In genomic region chr20:46400253-46400652, GRCh38 we compare ENCODE assay signal across 9 cellular contexts. TPM values are rescaled to one million over a fixed set of nuclear protein-coding genes. Genes with fewer than 3 reads are reported as not detected.
DNase-seq lines count a peak whose midpoint lies in the region; ATAC-seq, FAIRE-seq and TF ChIP-seq lines count a peak whose summit lies in the region.
"Had no signal": no experiment of that assay in that cellular context is flagged by ENCODE, and none has a peak within 500 bp of the region (broad histone marks: within the 10 kb centered on the region; RNA-seq: fewer than 3 reads in every experiment).

No MANE protein-coding gene starts in this region.

- H3K4me1 ChIP-seq in mammary epithelial cell (ENCODE audit: insufficient read depth, low read length) (peaks cover 12% of the 10 kb centered on the region), aorta (ENCODE audit: control insufficient read depth in 1 of 2, insufficient read depth in 2 of 2, low read length in 2 of 2) (peaks cover 3 to 8% of the 10 kb centered on the region in 2 donors), Caco-2 (peaks cover 4% of the 10 kb centered on the region; the same call in 1 of the 2 replicates)

- DNase-seq in MCF 10A (ENCODE audit: unreplicated experiment): peak; percentile 26
- DNase-seq in mammary epithelial cell: no peak
- peak; percentile 46 for DNase-seq in bronchial epithelial cell (ENCODE audit: low read depth)
- peak; percentile 29 to 53 for DNase-seq in lung microvascular endothelial cell (ENCODE audit: low read depth in 2 of 2)
- no peak for DNase-seq in aorta
- DNase-seq in Caco-2: no peak

- 61% methylated on average over 4 of the region's 4 CpGs for WGBS in mammary epithelial cell (ENCODE audit: low coverage, missing lambda C conversion rate)
- WGBS in aorta, 2 donors: 3 to 5% methylated on average over 4 of the region's 4 CpGs

- no peaks in the 10 kb centered on the region for H4K20me1 ChIP-seq in mammary epithelial cell (ENCODE audit: insufficient read depth, low read length)

- in situ Hi-C loops in mammary epithelial cell (cut with MboI; ENCODE audit: low sequenced_read_pairs in 2 of 2): no loop called here

- intact Hi-C loops in MCF 10A (cut with micrococcal nuclease) (no loop called here), mammary epithelial cell (cut with micrococcal nuclease) (no loop called here), aorta (cut with DNase I) (no loop called here), Caco-2 (cut with micrococcal nuclease; ENCODE audit: unreplicated experiment) (no loop called here)

- ATAC-seq in aorta (ENCODE audit: low FRiP score) (peak; percentile 87), HG02678 (IDR thresholded peaks at IDR 0.05; ENCODE audit: unreplicated experiment) (no peak), HG03521 (IDR thresholded peaks at IDR 0.05; ENCODE audit: unreplicated experiment) (no peak)

- H2AFZ ChIP-seq in mammary epithelial cell (ENCODE audit: low read depth, low read length): no peak overlapping the region

- FAIRE-seq in bronchial epithelial cell (lab: Jason Lieb, UNC): no peak
- FAIRE-seq: TTC549 had no signal

- no peaks in the 10 kb centered on the region for H3K27me3 Mint-ChIP-seq in MCF 10A (ENCODE audit: insufficient read depth, unreplicated experiment)
- H3K27me3 Mint-ChIP-seq in Caco-2 (ENCODE audit: insufficient read depth, unreplicated experiment): no peaks in the 10 kb centered on the region

- H3K4me2 ChIP-seq in mammary epithelial cell (ENCODE audit: insufficient read depth, low read depth, low read length): no peak overlapping the region

- H3K4me1 Mint-ChIP-seq in MCF 10A (ENCODE audit: insufficient read depth, unreplicated experiment) (peaks cover 27% of the 10 kb centered on the region), Caco-2 (ENCODE audit: low read depth, unreplicated experiment) (peaks cover 5% of the 10 kb centered on the region)

- POLR2A ChIA-PET in MCF 10A (lab: Yijun Ruan, JAX): interaction anchor here (1.5 to 2.6 kb wide), 2 partner anchors 23 to 36 kb away, joined by 7 to 17 read pairs; no protein-coding TSS in a partner anchor
- POLR2A ChIA-PET in Caco-2 (lab: Charles Lee): no interaction called here

- CTCF ChIA-PET in MCF 10A (lab: Yijun Ruan, JAX): interaction anchor here (1.0 to 2.6 kb wide), 6 partner anchors 11 to 431 kb away, joined by 3 to 6 read pairs (median 4); no protein-coding TSS in a partner anchor
- CTCF ChIA-PET in mammary epithelial cell (lab: Charles Lee; ENCODE audit: low non-redundant PET): interaction anchor here (0.5 kb wide), 1 partner anchor 75 kb away, joined by 7 read pairs; no protein-coding TSS in a partner anchor
- CTCF ChIA-PET in Caco-2 (lab: Charles Lee): interaction anchor here (0.7 kb wide), 1 partner anchor 22 kb away, joined by 3 read pairs; no protein-coding TSS in a partner anchor

- dilution Hi-C loops in mammary epithelial cell (cut with HindIII; ENCODE audit: low sequenced_read_pairs): no loop called here

- no peak overlapping the region for H3K9ac ChIP-seq in mammary epithelial cell (ENCODE audit: insufficient read depth, low read length)

- no peak overlapping the region for H3K27ac ChIP-seq in mammary epithelial cell (ENCODE audit: insufficient read depth, low read depth, low read length)
- peak overlapping the region in 1 of 2 donors; percentile 81 for H3K27ac ChIP-seq in aorta (ENCODE audit: low read depth in 1 of 2, low read length in 2 of 2)

- peaks cover 60% of the 10 kb centered on the region for H3K79me2 ChIP-seq in mammary epithelial cell (ENCODE audit: insufficient read depth, low read length)

- peaks cover 2% of the 10 kb centered on the region for H3K36me3 ChIP-seq in mammary epithelial cell (ENCODE audit: insufficient read depth, low read length)
- H3K36me3 ChIP-seq in bronchial epithelial cell (ENCODE audit: control insufficient read depth, insufficient read depth, low read length): peaks cover 1% of the 10 kb centered on the region
- peaks cover 0 to 3% of the 10 kb centered on the region in 2 donors for H3K36me3 ChIP-seq in aorta (ENCODE audit: control insufficient read depth in 1 of 2, insufficient read depth in 2 of 2, low read length in 1 of 2)
- H3K36me3 ChIP-seq in Caco-2 (ENCODE audit: control insufficient read depth, insufficient read depth, low read length): 0 out of 2 replicates have a peak, but pooled peaks cover 1% of the 10 kb centered on the region

- H3K27me3 ChIP-seq in mammary epithelial cell (ENCODE audit: insufficient read depth, low read length) (no peaks in the 10 kb centered on the region), bronchial epithelial cell (ENCODE audit: control insufficient read depth, insufficient read depth, low read length) (no peaks in the 10 kb centered on the region), aorta (ENCODE audit: control insufficient read depth in 1 of 2, insufficient read depth in 2 of 2, low read length in 1 of 2) (no peaks in the 10 kb centered on the region), Caco-2 (replicated peaks; ENCODE audit: control insufficient read depth, insufficient read depth, low read length) (no peaks in the 10 kb centered on the region)

- H3K9me3 ChIP-seq in mammary epithelial cell (replicated peaks; ENCODE audit: insufficient read depth, low read length): no peaks in the 10 kb centered on the region
- H3K9me3 ChIP-seq in aorta (ENCODE audit: control insufficient read depth, low read length): no peaks in the 10 kb centered on the region
- H3K9me3 ChIP-seq in Caco-2: no peaks in the 10 kb centered on the region

- H3K36me3 Mint-ChIP-seq in MCF 10A (ENCODE audit: insufficient read depth, unreplicated experiment) (peaks cover 7% of the 10 kb centered on the region), Caco-2 (ENCODE audit: insufficient read depth, unreplicated experiment) (peaks cover 12% of the 10 kb centered on the region)

- H3K9me3 Mint-ChIP-seq in MCF 10A (ENCODE audit: unreplicated experiment) (no peaks in the 10 kb centered on the region), Caco-2 (ENCODE audit: unreplicated experiment) (no peaks in the 10 kb centered on the region)

- no peak for TF ChIP-seq CTCF in MCF 10A (IDR thresholded peaks at IDR 0.05; ENCODE audit: unreplicated experiment)
- no peak for TF ChIP-seq CTCF in mammary epithelial cell (conservative IDR thresholded peaks at IDR 0.05 in 1 of 2, IDR thresholded peaks at IDR 0.05 in 1 of 2; ENCODE audit: extremely low read depth in 1 of 2, insufficient read depth in 1 of 2, low read depth in 1 of 2, low read length in 2 of 2)
- no peak for TF ChIP-seq CTCF in bronchial epithelial cell (IDR thresholded peaks at IDR 0.05; ENCODE audit: insufficient read depth, low read length, severe bottlenecking)
- TF ChIP-seq CTCF in Caco-2 (IDR thresholded peaks at IDR 0.05; ENCODE audit: insufficient read depth in 1 of 2, low read depth in 1 of 2, low read length in 1 of 2, severe bottlenecking in 1 of 2, unreplicated experiment in 1 of 2): no peak

- H3K4me3 Mint-ChIP-seq in MCF 10A (ENCODE audit: unreplicated experiment): no peak overlapping the region
- no peak overlapping the region for H3K4me3 Mint-ChIP-seq in Caco-2 (ENCODE audit: unreplicated experiment)

- H3K4me3 ChIP-seq in mammary epithelial cell (replicated peaks in 1 of 3; ENCODE audit: insufficient read depth in 1 of 3, low read depth in 2 of 3, low read length in 3 of 3): no peak overlapping the region
- no peak overlapping the region for H3K4me3 ChIP-seq in bronchial epithelial cell (ENCODE audit: low read depth, low read length)
- H3K4me3 ChIP-seq in aorta (ENCODE audit: low read length in 2 of 2): no peak overlapping the region
- H3K4me3 ChIP-seq in Caco-2 (ENCODE audit: low read depth, low read length): no peak overlapping the region

- no TSS peak for BruUV-seq in MCF 10A (replicated peaks; lab: Mats Ljungman, UMichigan)
- BruUV-seq in mammary epithelial cell (replicated peaks; lab: Mats Ljungman, UMichigan): no TSS peak
- no TSS peak for BruUV-seq in Caco-2 (replicated peaks; lab: Mats Ljungman, UMichigan)

- H3K27ac Mint-ChIP-seq in MCF 10A (ENCODE audit: low read depth, unreplicated experiment) (peak overlapping the region; percentile 71), Caco-2 (ENCODE audit: unreplicated experiment) (no peak overlapping the region)

RNA-seq across cellular contexts. Expression of gene ELMO2, which starts 6.2 kb away (rescaled TPM):
- total RNA-seq in MCF 10A (2022): 21.1 and 31.7 TPM in 2 replicates
- total RNA-seq in mammary epithelial cell: 10 to 100 TPM; 29.6 to 44.0 TPM
- 24.6 TPM for polyA plus RNA-seq in mammary epithelial cell
- 73.5 TPM for polyA minus RNA-seq in mammary epithelial cell
- 15.5 and 21.1 TPM in 2 replicates for total RNA-seq in bronchial epithelial cell
- total RNA-seq in lung microvascular endothelial cell: 17.4 and 24.8 TPM in 2 replicates
- 10 to 100 TPM; 47.5 to 51.6 TPM for total RNA-seq in aorta
- polyA plus RNA-seq in aorta: 10 to 100 TPM; 19.3 to 24.2 TPM
- 75.0 and 82.4 TPM in 2 replicates for total RNA-seq in Caco-2 (2022)

Comparison
In these comparisons a context has a peak if more than half of its experiments do, and no peak if none do; other contexts are left out.
1. DNase-seq: peak in MCF 10A (single experiment), bronchial epithelial cell (single experiment) and lung microvascular endothelial cell (2 of 2); none in mammary epithelial cell (single experiment), aorta (0 of 2) and Caco-2 (0 of 2).